In genomic region chr2:237968048-237968862, GRCh38 we compare ENCODE assay signal across 1 cellular context.
A peak's percentile ranks its signal among the peaks of the same experiment; 100 is the strongest.
TF ChIP-seq lines count a peak whose summit lies in the region.

No MANE protein-coding gene starts in this region.

TF ChIP-seq in HepG2, 621 proteins besides CTCF, POLR2A, EP300 and RAD21 (continued from another document and continues in another):
- TF ChIP-seq TIGD3 (CRISPR knock-in tag; IDR thresholded peaks at IDR 0.05; ENCODE audit: borderline replicate concordance) = 0 out of 2 replicates have a peak, but pooled peaks have one; percentile 49
- 0 out of 2 replicates have a peak, but pooled peaks have one; percentile 22 for TF ChIP-seq ZNF280D (CRISPR knock-in tag; IDR thresholded peaks at IDR 0.05)
- no peak for TF ChIP-seq FOXA1 (IDR thresholded peaks at IDR 0.05)
- TF ChIP-seq FOXA1 (CRISPR knock-in tag; IDR thresholded peaks at IDR 0.05) = peak; percentile 62
- TF ChIP-seq HDAC1 (CRISPR knock-in tag; IDR thresholded peaks at IDR 0.05) = peak; percentile 40; the same call in 1 of the 2 replicates
- TF ChIP-seq ZNF674 (CRISPR knock-in tag; IDR thresholded peaks at IDR 0.05; ENCODE audit: low read depth) = 0 out of 2 replicates have a peak, but pooled peaks have one; percentile 14
- TF ChIP-seq REPIN1 (CRISPR knock-in tag; IDR thresholded peaks at IDR 0.05; ENCODE audit: borderline replicate concordance, low read depth) = peak; percentile 24; the same call in 1 of the 2 replicates
- TF ChIP-seq BORCS8-MEF2B (CRISPR knock-in tag; IDR thresholded peaks at IDR 0.05) = 0 out of 2 replicates have a peak, but pooled peaks have one; percentile 34
- TF ChIP-seq ZNF562 (CRISPR knock-in tag; IDR thresholded peaks at IDR 0.05; ENCODE audit: borderline replicate concordance) = no peak
- TF ChIP-seq HOXA3 (CRISPR knock-in tag; IDR thresholded peaks at IDR 0.05) = no peak
- no peak for TF ChIP-seq ZFP91 (CRISPR knock-in tag; IDR thresholded peaks at IDR 0.05; ENCODE audit: borderline replicate concordance)
- TF ChIP-seq ZMYM4 (CRISPR knock-in tag; IDR thresholded peaks at IDR 0.05) = peak; percentile 32; the same call in 1 of the 2 replicates
- peak; percentile 42 for TF ChIP-seq HNF4A (CRISPR knock-in tag; IDR thresholded peaks at IDR 0.05)
- no peak for TF ChIP-seq ZNF3 (CRISPR knock-in tag; IDR thresholded peaks at IDR 0.05)
- peak; percentile 16; the same call in 1 of the 2 replicates for TF ChIP-seq ZNF383 (CRISPR knock-in tag; IDR thresholded peaks at IDR 0.05; ENCODE audit: borderline replicate concordance)
- no peak for TF ChIP-seq HNRNPH1 (optimal IDR thresholded peaks at IDR 0.05; ENCODE audit: low read depth, low read length)
- 0 out of 2 replicates have a peak, but pooled peaks have one; percentile 63 for TF ChIP-seq MTERF4 (CRISPR knock-in tag; IDR thresholded peaks at IDR 0.05)
- TF ChIP-seq ZNF746 (CRISPR knock-in tag; IDR thresholded peaks at IDR 0.05) = no peak
- 0 out of 2 replicates have a peak, but pooled peaks have one; percentile 32 for TF ChIP-seq ZNF317 (CRISPR knock-in tag; IDR thresholded peaks at IDR 0.05)
- TF ChIP-seq ZNF251 (CRISPR knock-in tag; IDR thresholded peaks at IDR 0.05) = no peak
- no peak for TF ChIP-seq ZBTB40 (IDR thresholded peaks at IDR 0.05)
- TF ChIP-seq ZBTB40 (CRISPR knock-in tag; IDR thresholded peaks at IDR 0.05) = peak; percentile 84
- TF ChIP-seq NR3C1 (CRISPR knock-in tag; IDR thresholded peaks at IDR 0.05) = no peak
- TF ChIP-seq ZNF577 (CRISPR knock-in tag; IDR thresholded peaks at IDR 0.05; ENCODE audit: borderline replicate concordance, low read depth) = no peak
- no peak for TF ChIP-seq ZBTB2 (CRISPR knock-in tag; IDR thresholded peaks at IDR 0.05; ENCODE audit: low read depth)
- TF ChIP-seq SNAPC4 (CRISPR knock-in tag; IDR thresholded peaks at IDR 0.05) = no peak
- TF ChIP-seq SP4 (CRISPR knock-in tag; IDR thresholded peaks at IDR 0.05) = 0 out of 2 replicates have a peak, but pooled peaks have one; percentile 20
- peak; percentile 51; the same call in 1 of the 2 replicates for TF ChIP-seq THRA (CRISPR knock-in tag; IDR thresholded peaks at IDR 0.05; ENCODE audit: borderline replicate concordance)
